30 cellular contexts compared by ENCODE assay signal in genomic region chr10:98377536-98377935, GRCh38.
"Had no signal": no experiment of that assay in that cellular context is flagged by ENCODE, and none has a peak within 500 bp of the region (broad histone marks: within the 10 kb centered on the region; RNA-seq: fewer than 3 reads in every experiment).

No MANE protein-coding gene starts in this region.

- H3K36me3 ChIP-seq: brain microvascular endothelial cell, WERI-Rb-1 had no signal

- H3K27me3 ChIP-seq: brain microvascular endothelial cell, gastroesophageal sphincter had no signal

- H3K4me3 ChIP-seq: esophagus squamous epithelium, gastroesophageal sphincter had no signal

- FAIRE-seq: astrocyte, colon, endometrium, endothelial cell of umbilical vein had no signal

- H3K9me3 ChIP-seq: esophagus squamous epithelium had no signal

- DNase-seq: activated B cell treated with CpG ODN at 0.5 μM for 24 hours; activated CD4-positive, alpha-beta T cell treated with anti-CD3 and anti-CD28 coated beads for 48 hours; activated CD4-positive, alpha-beta T cell treated with anti-CD3 and anti-CD28 coated beads, Interleukin-2, amount 50 U/mL, for 1 hour; activated CD4-positive, alpha-beta T cell treated with anti-CD3 and anti-CD28 coated beads, Interleukin-2, amount 50 U/mL, for 48 hours; activated CD8-positive, alpha-beta memory T cell treated with anti-CD3 and anti-CD28 coated beads, Interleukin-2, amount 10 ng/mL, durations not matched to agents 7 days and 5 days; activated CD8-positive, alpha-beta memory T cell treated with anti-CD3 and anti-CD28 coated beads, Interleukin-2, amount 50 U/mL, for 4 hours; activated CD8-positive, alpha-beta T cell treated with anti-CD3 and anti-CD28 coated beads for 36 hours; activated gamma-delta T cell treated with Interleukin-2 at 50 U/mL for 16 hours; activated naive CD4-positive, alpha-beta T cell treated with anti-CD3 and anti-CD28 coated beads, Interleukin-2, amount 50 U/mL, for 16 hours; activated naive CD4-positive, alpha-beta T cell treated with Interleukin-2 at 50 U/mL for 16 hours; activated T-cell treated with anti-CD3 and anti-CD28 coated beads, Interleukin-2, amount 50 U/mL, for 1 hour; activated T-cell treated with anti-CD3 and anti-CD28 coated beads, Interleukin-2, amount 50 U/mL, for 48 hours; amniotic stem cell; anterior cingulate cortex; brain microvascular endothelial cell; caudate nucleus; cortex of kidney; effector CD8-positive, alpha-beta T cell; esophagus squamous epithelium; foreskin melanocyte; T-helper 1 cell; T-helper 17 cell; T1000; WERI-Rb-1 had no signal

- H3K27ac ChIP-seq: brain microvascular endothelial cell, epithelial cell of prostate, esophagus squamous epithelium, gastroesophageal sphincter, WERI-Rb-1 had no signal
